In genomic region chr9:117344892-117345660, GRCh38 we compare ENCODE assay signal across 1 cellular context.
TF ChIP-seq lines count a peak whose summit lies in the region.

No MANE protein-coding gene starts in this region.

TF ChIP-seq in GM23338, 12 proteins besides CTCF, POLR2A, EP300 and RAD21 (continued from another document):
- no peak for TF ChIP-seq ZNF462 (CRISPR knock-in tag; IDR thresholded peaks at IDR 0.05)
TF ChIP-seq in GM23338: peak in this region for 0.
